29 cellular contexts compared by ENCODE assay signal in the genomic region with DNA sequence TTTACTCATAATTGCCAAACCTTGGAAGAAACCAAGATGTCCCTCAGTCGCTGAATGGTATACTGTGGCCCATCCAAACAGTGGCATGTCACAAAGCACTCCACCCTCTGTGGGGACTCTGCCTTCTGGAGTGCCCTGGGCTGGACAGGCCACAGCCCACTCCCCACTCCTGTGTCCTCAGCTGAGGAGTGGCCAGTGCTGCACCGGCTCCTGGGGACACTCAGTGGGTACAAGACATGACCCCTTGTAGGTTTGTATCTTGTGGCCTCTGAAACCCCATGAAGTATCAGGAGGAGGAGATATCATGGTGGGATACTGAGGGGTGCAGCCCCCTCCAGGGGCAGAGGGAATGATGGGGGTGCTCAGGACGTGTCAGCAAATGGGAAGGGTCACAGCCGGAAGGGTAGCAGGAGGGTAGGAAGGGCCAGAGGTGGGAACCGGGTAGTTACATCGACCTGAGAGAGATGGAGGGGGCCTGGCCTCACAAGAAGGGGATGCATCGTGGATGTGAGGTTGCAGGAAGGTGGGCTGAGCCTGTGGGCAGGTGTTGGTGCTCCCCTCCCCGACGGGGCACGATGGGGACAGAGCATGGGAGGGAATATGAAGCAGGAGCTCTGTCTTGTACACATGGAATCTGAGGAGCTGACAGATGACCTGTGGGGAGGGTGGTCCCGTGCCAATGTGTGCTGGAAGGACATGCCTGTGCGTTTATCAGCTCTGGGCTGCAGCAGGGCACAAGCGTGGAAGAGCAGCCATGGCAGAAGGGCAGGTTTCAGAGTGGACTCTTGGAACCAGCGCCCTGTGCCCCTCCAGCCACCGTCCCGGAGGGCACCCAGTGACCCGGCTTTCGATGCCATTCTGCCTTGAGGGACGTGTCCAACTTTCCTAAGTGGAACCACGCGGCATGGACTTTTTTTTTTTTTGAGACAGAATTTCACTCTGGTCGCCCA. TPM values are rescaled to one million over a fixed set of nuclear protein-coding genes. Genes with fewer than 3 reads are reported as not detected.
DNase-seq lines count a peak whose midpoint lies in the region; ATAC-seq, FAIRE-seq and TF ChIP-seq lines count a peak whose summit lies in the region.
"Had no signal": no experiment of that assay in that cellular context is flagged by ENCODE, and none has a peak within 500 bp of the region (broad histone marks: within the 10 kb centered on the region; RNA-seq: fewer than 3 reads in every experiment).

No MANE protein-coding gene starts in this region.

- H4K12ac ChIP-seq in trophoblast cell (ENCODE audit: low read depth, low read length), result no peak overlapping the region

- H3K4me1 ChIP-seq in BLaER1 (peaks cover 76% of the 10 kb centered on the region), kidney (ENCODE audit: control insufficient read depth in 1 of 2, insufficient read depth in 1 of 2, low read depth in 1 of 2, low read length in 2 of 2) (no peaks in the 10 kb centered on the region), trophoblast cell (ENCODE audit: control insufficient read depth in 1 of 2, insufficient read depth in 2 of 2, low read length in 2 of 2) (no peaks in the 10 kb centered on the region)
- H3K4me1 ChIP-seq: A549 had no signal

- H4K20me1 ChIP-seq in BLaER1, result peaks cover 39% of the 10 kb centered on the region

- no peaks in the 10 kb centered on the region for H3K27me3 ChIP-seq in BLaER1
- no peaks in the 10 kb centered on the region for H3K27me3 ChIP-seq in trophoblast cell (ENCODE audit: insufficient read depth, low read length)
- H3K27me3 ChIP-seq: MG63 had no signal

- no peak overlapping the region for H3K4ac ChIP-seq in trophoblast cell (ENCODE audit: low read depth, low read length)

- H3K27ac ChIP-seq in BLaER1 (no peak overlapping the region), kidney (ENCODE audit: low read depth in 2 of 2, low read length in 2 of 2) (no peak overlapping the region), trophoblast cell (ENCODE audit: low read depth, low read length) (no peak overlapping the region)
- H3K27ac ChIP-seq: A549, C4-2B, SK-N-MC had no signal

- H3K4me3 ChIP-seq in BLaER1, result no peak overlapping the region
- H3K4me3 ChIP-seq in kidney (ENCODE audit: low read length in 2 of 2), result no peak overlapping the region
- H3K4me3 ChIP-seq in trophoblast cell (ENCODE audit: low read depth, low read length), result no peak overlapping the region
- H3K4me3 ChIP-seq: A549, GM12878, MG63, SK-N-MC had no signal

- no peaks in the 10 kb centered on the region for H3K79me1 ChIP-seq in trophoblast cell (ENCODE audit: low read length)

- DNase-seq in HTR-8/SVneo (ENCODE audit: insufficient read length, low spot score) (no peak), kidney (peak; percentile 52), trophoblast cell (no peak), COLO829 (ENCODE audit: low spot score) (no peak)
- DNase-seq: AML-193; CD8-positive, alpha-beta T cell; DMS 273 treated with DMSO at 0.1 percent for 48 hours; DMS79; EL; GDM1; HCEC 1CT; KG1; MG63; NCI-H1105 treated with DMSO at 0.1 percent for 48 hours; NCI-H146; NCI-H1930; NCI-H2227 treated with DMSO at 0.1 percent for 48 hours; NCI-H526 treated with DMSO at 0.1 percent for 48 hours; RPMI8226; SIG-M5 had no signal

- H2AFZ ChIP-seq in trophoblast cell (ENCODE audit: insufficient read depth, low read length, poor library complexity), result no peak overlapping the region

- H2BK12ac ChIP-seq in trophoblast cell (ENCODE audit: low read length), result no peak overlapping the region

- no CpG with 5 or more reads among the region's 22 CpGs for WGBS in trophoblast cell (ENCODE audit: extremely low coverage, insufficient coverage, insufficient read length)

- FAIRE-seq in HTR-8/SVneo (lab: Jason Lieb, UNC), result peak; percentile 67
- no peak for FAIRE-seq in kidney (lab: Jason Lieb, UNC)
- FAIRE-seq: A549, GM12878, H1 had no signal

- no peak overlapping the region for H3K23ac ChIP-seq in trophoblast cell (ENCODE audit: low read length)

- no peak overlapping the region for H4K8ac ChIP-seq in trophoblast cell (ENCODE audit: low read depth, low read length)

- no peak overlapping the region for H2AK5ac ChIP-seq in trophoblast cell (ENCODE audit: low read length)

- H4K91ac ChIP-seq in trophoblast cell (ENCODE audit: low read depth, low read length), result no peak overlapping the region

- H3K36me3 ChIP-seq in BLaER1 (peaks cover 20% of the 10 kb centered on the region), kidney (ENCODE audit: control insufficient read depth in 1 of 2, insufficient read depth in 2 of 2, low read length in 2 of 2) (peaks cover under 1 to 10% of the 10 kb centered on the region in 2 donors), trophoblast cell (ENCODE audit: control insufficient read depth in 1 of 2, insufficient read depth in 2 of 2, low read length in 2 of 2) (peaks cover 32 to 33% of the 10 kb centered on the region in 2 experiments)

- H3K9ac ChIP-seq in BLaER1 (no peak overlapping the region), kidney (ENCODE audit: low read length in 2 of 2) (no peak overlapping the region), trophoblast cell (ENCODE audit: low read length) (peak overlapping the region; percentile 38)

- H3K9me3 ChIP-seq in BLaER1 (no peaks in the 10 kb centered on the region), kidney (ENCODE audit: control insufficient read depth in 1 of 2, low read length in 2 of 2) (no peaks in the 10 kb centered on the region), trophoblast cell (ENCODE audit: insufficient read depth, low read depth, low read length) (no peaks in the 10 kb centered on the region)
- H3K9me3 ChIP-seq: A549, MG63 had no signal

- H3K4me2 ChIP-seq in BLaER1 (peak overlapping the region; percentile 71; the same call in 1 of the 2 replicates), trophoblast cell (ENCODE audit: low read length) (no peak overlapping the region)
- H3K4me2 ChIP-seq: A549 had no signal

- no peaks in the 10 kb centered on the region for H3K79me2 ChIP-seq in trophoblast cell (ENCODE audit: control insufficient read depth, insufficient read depth, low read length, poor library complexity)

- intact Hi-C loops in kidney (cut with DNase I), result no loop called here

- H3K14ac ChIP-seq in trophoblast cell (ENCODE audit: low read length), result no peak overlapping the region

- ATAC-seq in HG02610 (IDR thresholded peaks at IDR 0.05; ENCODE audit: unreplicated experiment) (no peak), HG03442 (IDR thresholded peaks at IDR 0.05; ENCODE audit: unreplicated experiment) (no peak)
- ATAC-seq: A549; CD8-positive, alpha-beta T cell; GM12878 had no signal

- no peak overlapping the region for H2BK5ac ChIP-seq in trophoblast cell (ENCODE audit: low read depth, low read length, poor library complexity)

- no peak overlapping the region for H2BK120ac ChIP-seq in trophoblast cell (ENCODE audit: insufficient read depth, low read length, poor library complexity)

- no peak for TF ChIP-seq CTCF in kidney (IDR thresholded peaks at IDR 0.05; ENCODE audit: borderline replicate concordance, extremely low read depth, insufficient read depth)

- H3K18ac ChIP-seq in trophoblast cell (ENCODE audit: low read length), result no peak overlapping the region

RNA-seq across cellular contexts. Expression of a gene that starts 11.9 kb away (rescaled TPM):
- 40.7 TPM for total RNA-seq in kidney
- polyA plus RNA-seq in kidney (ENCODE audit: insufficient read depth, low read depth, low replicate concordance), result 3.2 TPM
- polyA plus RNA-seq in trophoblast cell (2013), result 8.7 and 9.1 TPM in 2 replicates

RNA-seq across cellular contexts. Expression of a gene that starts 31.9 kb away (rescaled TPM):
- 1.6 TPM for total RNA-seq in kidney
- 0.47 TPM for polyA plus RNA-seq in kidney (ENCODE audit: insufficient read depth, low read depth, low replicate concordance)
- polyA plus RNA-seq in trophoblast cell (2013), result 0.69 and 0.85 TPM in 2 replicates

RNA-seq across cellular contexts. Expression of a gene that starts 38.3 kb away (rescaled TPM):
- total RNA-seq in kidney, result 0.38 TPM
- not detected for polyA plus RNA-seq in kidney (ENCODE audit: insufficient read depth, low read depth, low replicate concordance)
- polyA plus RNA-seq in trophoblast cell (2013), result not detected in 2 replicates
- total RNA-seq: CD8-positive, alpha-beta T cell; GM12878; NCI-H460 had no signal
- polyA plus RNA-seq: A549, GM12878 had no signal

RNA-seq across cellular contexts. Expression of a gene that starts 41.0 kb away (rescaled TPM):
- 13.4 TPM for total RNA-seq in kidney
- 6.1 TPM for polyA plus RNA-seq in kidney (ENCODE audit: insufficient read depth, low read depth, low replicate concordance)
- polyA plus RNA-seq in trophoblast cell (2013), result 12.3 and 13.4 TPM in 2 replicates

RNA-seq across cellular contexts. Expression of a gene that starts 48.7 kb away (rescaled TPM):
- 1.1 TPM for total RNA-seq in kidney
- polyA plus RNA-seq in kidney (ENCODE audit: insufficient read depth, low read depth, low replicate concordance), result 0.26 TPM
- polyA plus RNA-seq in trophoblast cell (2013), result 0.03 TPM in 1 of 2 replicates, not detected in the other
